In genomic region chr3:49786357-49787181, GRCh38 we compare ENCODE assay signal across 8 cellular contexts. TPM values are rescaled to one million over a fixed set of nuclear protein-coding genes. Genes with fewer than 3 reads are reported as not detected.
DNase-seq lines count a peak whose midpoint lies in the region; ATAC-seq and TF ChIP-seq lines count a peak whose summit lies in the region.

IP6K1 (minus strand) TSS chr3:49786542; CDS start chr3:49748040, 38,502 bp downstream.

- H3K9me3 ChIP-seq in PC-9 (ENCODE audit: insufficient read depth, low read depth): no peaks in the 10 kb centered on the region

- no peaks in the 10 kb centered on the region for H3K36me3 ChIP-seq in PC-9 (ENCODE audit: low read depth)

- no peaks in the 10 kb centered on the region for H3K9me2 ChIP-seq in PC-9 (ENCODE audit: insufficient read depth)

- H3K27me3 ChIP-seq in PC-9 (ENCODE audit: insufficient read depth, low read depth): no peaks in the 10 kb centered on the region

- no peaks in the 10 kb centered on the region for H4K20me1 ChIP-seq in PC-9 (ENCODE audit: insufficient read depth)

- peaks cover 13% of the 10 kb centered on the region; the same call in 1 of the 2 replicates for H3K4me1 ChIP-seq in PC-9 (replicated peaks; ENCODE audit: insufficient read depth)

- peak within 1 kb of the TSS; percentile 100 for H3K4me2 ChIP-seq in PC-9

- CTCF ChIA-PET in PC-9 (lab: Charles Lee): no interaction called here

- peak within 1 kb of the TSS; percentile 63 for H3K27ac ChIP-seq in PC-9

- TF ChIP-seq CTCF in PC-9 (conservative IDR thresholded peaks at IDR 0.05): no peak
- no peak for TF ChIP-seq CTCF in epithelial cell of proximal tubule (conservative IDR thresholded peaks at IDR 0.05; ENCODE audit: low read depth, low read length)

- DNase-seq in DMS153 treated with DMSO at 0.1 percent for 48 hours (lab: John Stamatoyannopoulos, UW; ENCODE audit: unreplicated experiment): peak; percentile 76
- DNase-seq in Jurkat, Clone E6-1 (ENCODE audit: low read depth, low spot score): peak; percentile 100
- DNase-seq in PC-9: peak; percentile 99
- DNase-seq in activated T-cell treated with anti-CD3 and anti-CD28 coated beads, Interleukin-2, amount 50 U/mL, for 1 hour: peak; percentile 98
- peak; percentile 93 for DNase-seq in epithelial cell of proximal tubule (ENCODE audit: low read depth)
- DNase-seq in mucosa of gallbladder (ENCODE audit: low spot score): peak; percentile 100
- peak; percentile 98 to 100 for DNase-seq in stimulated activated CD8-positive, alpha-beta memory T cell treated with anti-CD3 and anti-CD28 coated beads, Interleukin-4, amount 100 ng/mL, for 4 hours (ENCODE audit: low read depth in 2 of 2, low spot score in 1 of 2)

- POLR2A ChIA-PET in PC-9 (lab: Charles Lee; ENCODE audit: unreplicated experiment): interaction anchor here (0.5 to 0.7 kb wide), 4 partner anchors 15 to 197 kb away, joined by 3 to 5 read pairs (median 4); no protein-coding TSS in a partner anchor

- H3F3A ChIP-seq in PC-9 (ENCODE audit: insufficient read depth, low read depth): no peaks in the 10 kb centered on the region; the same call in 1 of the 2 replicates

- H3K79me2 ChIP-seq in PC-9 (ENCODE audit: low read depth): peaks cover 30% of the 10 kb centered on the region

- ATAC-seq in GM21619 (IDR thresholded peaks at IDR 0.05; ENCODE audit: unreplicated experiment): peak; percentile 98

- peak within 1 kb of the TSS; percentile 91 for H3K4me3 ChIP-seq in Jurkat, Clone E6-1 (ENCODE audit: low read length)
- H3K4me3 ChIP-seq in PC-9 (peak within 1 kb of the TSS; percentile 98), epithelial cell of proximal tubule (ENCODE audit: low read depth, low read length) (peak within 1 kb of the TSS; percentile 96)

- intact Hi-C loops in PC-9 (cut with micrococcal nuclease; ENCODE audit: unreplicated experiment): loop anchor here (1.0 to 5.0 kb wide), 2 partner anchors 62 to 116 kb away; partner anchors contain the start of gene MST1R

- peak within 1 kb of the TSS; percentile 98 for H2AFZ ChIP-seq in PC-9

- BruUV-seq in PC-9 (replicated peaks; lab: Mats Ljungman, UMichigan): no TSS peak

RNA-seq across cellular contexts. Expression of gene IP6K1, which starts in this region (rescaled TPM):
- 39.8 TPM for polyA plus RNA-seq in Jurkat, Clone E6-1 (2012; ENCODE audit: insufficient read depth, insufficient read length)
- total RNA-seq in PC-9 (2021) (32.9 and 37.0 TPM in 2 replicates), epithelial cell of proximal tubule (27.5 and 30.7 TPM in 2 replicates), mucosa of gallbladder (46.1 TPM)

Comparison
In these comparisons a context has a peak if more than half of its experiments do, and no peak if none do; other contexts are left out.
1. Peak in every context shown above with its lines: DNase-seq, ATAC-seq, H3K4me3 ChIP-seq and H3K27ac ChIP-seq.